Comparison of ENCODE assay signal across 2 cellular contexts in the genomic region with DNA sequence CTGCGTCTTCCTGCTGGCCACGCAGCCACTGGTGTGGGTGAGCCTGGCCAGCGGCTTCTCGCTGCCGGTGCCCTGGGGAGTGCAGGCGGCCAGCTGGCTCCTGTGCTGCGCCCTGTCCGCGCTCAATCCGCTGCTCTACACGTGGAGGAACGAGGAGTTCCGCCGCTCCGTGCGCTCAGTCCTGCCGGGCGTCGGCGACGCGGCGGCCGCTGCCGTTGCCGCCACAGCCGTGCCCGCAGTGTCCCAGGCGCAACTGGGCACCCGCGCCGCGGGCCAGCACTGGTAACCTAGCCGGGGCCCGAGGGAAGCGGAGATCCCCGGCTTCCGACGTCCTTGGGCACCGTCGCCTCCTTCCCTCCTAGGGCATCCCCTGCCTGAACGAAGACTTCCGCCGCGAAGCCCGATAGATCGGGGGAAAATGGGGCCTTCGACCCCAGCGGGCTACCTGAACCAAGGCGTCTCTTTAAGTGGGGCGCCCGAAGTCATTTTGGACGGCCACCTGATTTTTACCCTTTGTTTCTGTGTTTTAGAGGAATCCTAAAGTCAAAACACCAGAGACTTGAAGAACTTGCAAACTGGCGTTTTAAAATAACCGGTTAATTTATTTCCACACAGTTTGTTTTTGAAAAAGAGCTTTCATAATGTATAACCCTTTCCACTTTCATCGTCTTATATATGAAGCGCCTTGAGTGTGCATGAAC.
TF ChIP-seq lines count a peak whose summit lies in the region.

No MANE protein-coding gene starts in this region.

TF ChIP-seq in liver, 16 proteins besides CTCF, POLR2A, EP300 and RAD21:
- TF ChIP-seq HNF4G (IDR thresholded peaks at IDR 0.05): no peak
- TF ChIP-seq FOXA2 (IDR thresholded peaks at IDR 0.05): no peak
- TF ChIP-seq, protein P1, sequence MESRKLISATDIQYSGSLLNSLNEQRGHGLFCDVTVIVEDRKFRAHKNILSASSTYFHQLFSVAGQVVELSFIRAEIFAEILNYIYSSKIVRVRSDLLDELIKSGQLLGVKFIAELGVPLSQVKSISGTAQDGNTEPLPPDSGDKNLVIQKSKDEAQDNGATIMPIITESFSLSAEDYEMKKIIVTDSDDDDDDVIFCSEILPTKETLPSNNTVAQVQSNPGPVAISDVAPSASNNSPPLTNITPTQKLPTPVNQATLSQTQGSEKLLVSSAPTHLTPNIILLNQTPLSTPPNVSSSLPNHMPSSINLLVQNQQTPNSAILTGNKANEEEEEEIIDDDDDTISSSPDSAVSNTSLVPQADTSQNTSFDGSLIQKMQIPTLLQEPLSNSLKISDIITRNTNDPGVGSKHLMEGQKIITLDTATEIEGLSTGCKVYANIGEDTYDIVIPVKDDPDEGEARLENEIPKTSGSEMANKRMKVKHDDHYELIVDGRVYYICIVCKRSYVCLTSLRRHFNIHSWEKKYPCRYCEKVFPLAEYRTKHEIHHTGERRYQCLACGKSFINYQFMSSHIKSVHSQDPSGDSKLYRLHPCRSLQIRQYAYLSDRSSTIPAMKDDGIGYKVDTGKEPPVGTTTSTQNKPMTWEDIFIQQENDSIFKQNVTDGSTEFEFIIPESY (IDR thresholded peaks at IDR 0.05): no peak
- TF ChIP-seq FOXA1 (IDR thresholded peaks at IDR 0.05): no peak

TF ChIP-seq in HepG2, 621 proteins besides CTCF, POLR2A, EP300 and RAD21:
- TF ChIP-seq ZBTB42 (CRISPR knock-in tag; IDR thresholded peaks at IDR 0.05) (no peak), ZNF10 (CRISPR knock-in tag; IDR thresholded peaks at IDR 0.05; ENCODE audit: borderline replicate concordance, low read depth) (no peak), NCOR1 (IDR thresholded peaks at IDR 0.05; ENCODE audit: borderline replicate concordance, low read length) (no peak), FOXC1 (CRISPR knock-in tag; IDR thresholded peaks at IDR 0.05; ENCODE audit: borderline replicate concordance) (no peak), HNRNPL (IDR thresholded peaks at IDR 0.05; ENCODE audit: low read depth, low read length) (no peak), RBAK (CRISPR knock-in tag; IDR thresholded peaks at IDR 0.05) (no peak), ZNF136 (CRISPR knock-in tag; IDR thresholded peaks at IDR 0.05; ENCODE audit: low read depth) (no peak), ZKSCAN5 (CRISPR knock-in tag; IDR thresholded peaks at IDR 0.05) (no peak), ZIK1 (CRISPR knock-in tag; IDR thresholded peaks at IDR 0.05; ENCODE audit: borderline replicate concordance, low read depth) (no peak), ZFP36L2 (CRISPR knock-in tag; IDR thresholded peaks at IDR 0.05) (no peak)
- TF ChIP-seq, protein P2, sequence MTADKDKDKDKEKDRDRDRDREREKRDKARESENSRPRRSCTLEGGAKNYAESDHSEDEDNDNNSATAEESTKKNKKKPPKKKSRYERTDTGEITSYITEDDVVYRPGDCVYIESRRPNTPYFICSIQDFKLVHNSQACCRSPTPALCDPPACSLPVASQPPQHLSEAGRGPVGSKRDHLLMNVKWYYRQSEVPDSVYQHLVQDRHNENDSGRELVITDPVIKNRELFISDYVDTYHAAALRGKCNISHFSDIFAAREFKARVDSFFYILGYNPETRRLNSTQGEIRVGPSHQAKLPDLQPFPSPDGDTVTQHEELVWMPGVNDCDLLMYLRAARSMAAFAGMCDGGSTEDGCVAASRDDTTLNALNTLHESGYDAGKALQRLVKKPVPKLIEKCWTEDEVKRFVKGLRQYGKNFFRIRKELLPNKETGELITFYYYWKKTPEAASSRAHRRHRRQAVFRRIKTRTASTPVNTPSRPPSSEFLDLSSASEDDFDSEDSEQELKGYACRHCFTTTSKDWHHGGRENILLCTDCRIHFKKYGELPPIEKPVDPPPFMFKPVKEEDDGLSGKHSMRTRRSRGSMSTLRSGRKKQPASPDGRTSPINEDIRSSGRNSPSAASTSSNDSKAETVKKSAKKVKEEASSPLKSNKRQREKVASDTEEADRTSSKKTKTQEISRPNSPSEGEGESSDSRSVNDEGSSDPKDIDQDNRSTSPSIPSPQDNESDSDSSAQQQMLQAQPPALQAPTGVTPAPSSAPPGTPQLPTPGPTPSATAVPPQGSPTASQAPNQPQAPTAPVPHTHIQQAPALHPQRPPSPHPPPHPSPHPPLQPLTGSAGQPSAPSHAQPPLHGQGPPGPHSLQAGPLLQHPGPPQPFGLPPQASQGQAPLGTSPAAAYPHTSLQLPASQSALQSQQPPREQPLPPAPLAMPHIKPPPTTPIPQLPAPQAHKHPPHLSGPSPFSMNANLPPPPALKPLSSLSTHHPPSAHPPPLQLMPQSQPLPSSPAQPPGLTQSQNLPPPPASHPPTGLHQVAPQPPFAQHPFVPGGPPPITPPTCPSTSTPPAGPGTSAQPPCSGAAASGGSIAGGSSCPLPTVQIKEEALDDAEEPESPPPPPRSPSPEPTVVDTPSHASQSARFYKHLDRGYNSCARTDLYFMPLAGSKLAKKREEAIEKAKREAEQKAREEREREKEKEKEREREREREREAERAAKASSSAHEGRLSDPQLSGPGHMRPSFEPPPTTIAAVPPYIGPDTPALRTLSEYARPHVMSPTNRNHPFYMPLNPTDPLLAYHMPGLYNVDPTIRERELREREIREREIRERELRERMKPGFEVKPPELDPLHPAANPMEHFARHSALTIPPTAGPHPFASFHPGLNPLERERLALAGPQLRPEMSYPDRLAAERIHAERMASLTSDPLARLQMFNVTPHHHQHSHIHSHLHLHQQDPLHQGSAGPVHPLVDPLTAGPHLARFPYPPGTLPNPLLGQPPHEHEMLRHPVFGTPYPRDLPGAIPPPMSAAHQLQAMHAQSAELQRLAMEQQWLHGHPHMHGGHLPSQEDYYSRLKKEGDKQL (CRISPR knock-in tag; IDR thresholded peaks at IDR 0.05; ENCODE audit: low read depth): no peak
- TF ChIP-seq, protein P3, sequence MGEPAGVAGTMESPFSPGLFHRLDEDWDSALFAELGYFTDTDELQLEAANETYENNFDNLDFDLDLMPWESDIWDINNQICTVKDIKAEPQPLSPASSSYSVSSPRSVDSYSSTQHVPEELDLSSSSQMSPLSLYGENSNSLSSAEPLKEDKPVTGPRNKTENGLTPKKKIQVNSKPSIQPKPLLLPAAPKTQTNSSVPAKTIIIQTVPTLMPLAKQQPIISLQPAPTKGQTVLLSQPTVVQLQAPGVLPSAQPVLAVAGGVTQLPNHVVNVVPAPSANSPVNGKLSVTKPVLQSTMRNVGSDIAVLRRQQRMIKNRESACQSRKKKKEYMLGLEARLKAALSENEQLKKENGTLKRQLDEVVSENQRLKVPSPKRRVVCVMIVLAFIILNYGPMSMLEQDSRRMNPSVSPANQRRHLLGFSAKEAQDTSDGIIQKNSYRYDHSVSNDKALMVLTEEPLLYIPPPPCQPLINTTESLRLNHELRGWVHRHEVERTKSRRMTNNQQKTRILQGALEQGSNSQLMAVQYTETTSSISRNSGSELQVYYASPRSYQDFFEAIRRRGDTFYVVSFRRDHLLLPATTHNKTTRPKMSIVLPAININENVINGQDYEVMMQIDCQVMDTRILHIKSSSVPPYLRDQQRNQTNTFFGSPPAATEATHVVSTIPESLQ (CRISPR knock-in tag; conservative IDR thresholded peaks at IDR 0.05): no peak
- TF ChIP-seq, protein P4, sequence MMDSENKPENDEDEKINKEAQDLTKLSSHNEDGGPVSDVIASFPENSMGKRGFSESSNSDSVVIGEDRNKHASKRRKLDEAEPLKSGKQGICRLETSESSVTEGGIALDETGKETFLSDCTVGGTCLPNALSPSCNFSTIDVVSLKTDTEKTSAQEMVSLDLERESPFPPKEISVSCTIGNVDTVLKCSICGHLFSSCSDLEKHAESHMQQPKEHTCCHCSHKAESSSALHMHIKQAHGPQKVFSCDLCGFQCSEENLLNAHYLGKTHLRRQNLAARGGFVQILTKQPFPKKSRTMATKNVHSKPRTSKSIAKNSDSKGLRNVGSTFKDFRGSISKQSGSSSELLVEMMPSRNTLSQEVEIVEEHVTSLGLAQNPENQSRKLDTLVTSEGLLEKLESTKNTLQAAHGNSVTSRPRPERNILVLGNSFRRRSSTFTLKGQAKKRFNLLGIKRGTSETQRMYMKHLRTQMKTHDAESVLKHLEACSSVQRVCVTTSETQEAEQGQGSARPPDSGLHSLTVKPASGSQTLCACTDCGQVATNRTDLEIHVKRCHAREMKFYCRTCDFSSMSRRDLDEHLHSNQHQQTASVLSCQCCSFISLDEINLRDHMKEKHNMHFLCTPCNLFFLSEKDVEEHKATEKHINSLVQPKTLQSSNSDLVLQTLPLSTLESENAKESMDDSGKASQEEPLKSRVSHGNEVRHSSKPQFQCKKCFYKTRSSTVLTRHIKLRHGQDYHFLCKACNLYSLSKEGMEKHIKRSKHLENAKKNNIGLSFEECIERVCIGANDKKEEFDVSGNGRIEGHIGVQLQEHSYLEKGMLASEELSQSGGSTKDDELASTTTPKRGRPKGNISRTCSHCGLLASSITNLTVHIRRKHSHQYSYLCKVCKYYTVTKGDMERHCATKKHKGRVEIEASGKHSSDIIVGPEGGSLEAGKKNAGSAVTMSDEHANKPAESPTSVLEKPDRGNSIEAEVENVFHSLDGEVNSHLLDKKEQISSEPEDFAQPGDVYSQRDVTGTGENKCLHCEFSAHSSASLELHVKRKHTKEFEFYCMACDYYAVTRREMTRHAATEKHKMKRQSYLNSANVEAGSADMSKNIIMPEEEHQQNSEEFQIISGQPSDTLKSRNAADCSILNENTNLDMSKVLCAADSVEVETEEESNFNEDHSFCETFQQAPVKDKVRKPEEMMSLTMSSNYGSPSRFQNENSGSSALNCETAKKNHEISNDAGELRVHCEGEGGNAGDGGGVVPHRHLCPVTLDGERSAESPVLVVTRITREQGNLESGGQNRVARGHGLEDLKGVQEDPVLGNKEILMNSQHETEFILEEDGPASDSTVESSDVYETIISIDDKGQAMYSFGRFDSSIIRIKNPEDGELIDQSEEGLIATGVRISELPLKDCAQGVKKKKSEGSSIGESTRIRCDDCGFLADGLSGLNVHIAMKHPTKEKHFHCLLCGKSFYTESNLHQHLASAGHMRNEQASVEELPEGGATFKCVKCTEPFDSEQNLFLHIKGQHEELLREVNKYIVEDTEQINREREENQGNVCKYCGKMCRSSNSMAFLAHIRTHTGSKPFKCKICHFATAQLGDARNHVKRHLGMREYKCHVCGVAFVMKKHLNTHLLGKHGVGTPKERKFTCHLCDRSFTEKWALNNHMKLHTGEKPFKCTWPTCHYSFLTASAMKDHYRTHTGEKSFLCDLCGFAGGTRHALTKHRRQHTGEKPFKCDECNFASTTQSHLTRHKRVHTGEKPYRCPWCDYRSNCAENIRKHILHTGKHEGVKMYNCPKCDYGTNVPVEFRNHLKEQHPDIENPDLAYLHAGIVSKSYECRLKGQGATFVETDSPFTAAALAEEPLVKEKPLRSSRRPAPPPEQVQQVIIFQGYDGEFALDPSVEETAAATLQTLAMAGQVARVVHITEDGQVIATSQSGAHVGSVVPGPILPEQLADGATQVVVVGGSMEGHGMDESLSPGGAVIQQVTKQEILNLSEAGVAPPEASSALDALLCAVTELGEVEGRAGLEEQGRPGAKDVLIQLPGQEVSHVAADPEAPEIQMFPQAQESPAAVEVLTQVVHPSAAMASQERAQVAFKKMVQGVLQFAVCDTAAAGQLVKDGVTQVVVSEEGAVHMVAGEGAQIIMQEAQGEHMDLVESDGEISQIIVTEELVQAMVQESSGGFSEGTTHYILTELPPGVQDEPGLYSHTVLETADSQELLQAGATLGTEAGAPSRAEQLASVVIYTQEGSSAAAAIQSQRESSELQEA (CRISPR knock-in tag; IDR thresholded peaks at IDR 0.05; ENCODE audit: not compliant biosample characterization): no peak
- TF ChIP-seq, protein P5, sequence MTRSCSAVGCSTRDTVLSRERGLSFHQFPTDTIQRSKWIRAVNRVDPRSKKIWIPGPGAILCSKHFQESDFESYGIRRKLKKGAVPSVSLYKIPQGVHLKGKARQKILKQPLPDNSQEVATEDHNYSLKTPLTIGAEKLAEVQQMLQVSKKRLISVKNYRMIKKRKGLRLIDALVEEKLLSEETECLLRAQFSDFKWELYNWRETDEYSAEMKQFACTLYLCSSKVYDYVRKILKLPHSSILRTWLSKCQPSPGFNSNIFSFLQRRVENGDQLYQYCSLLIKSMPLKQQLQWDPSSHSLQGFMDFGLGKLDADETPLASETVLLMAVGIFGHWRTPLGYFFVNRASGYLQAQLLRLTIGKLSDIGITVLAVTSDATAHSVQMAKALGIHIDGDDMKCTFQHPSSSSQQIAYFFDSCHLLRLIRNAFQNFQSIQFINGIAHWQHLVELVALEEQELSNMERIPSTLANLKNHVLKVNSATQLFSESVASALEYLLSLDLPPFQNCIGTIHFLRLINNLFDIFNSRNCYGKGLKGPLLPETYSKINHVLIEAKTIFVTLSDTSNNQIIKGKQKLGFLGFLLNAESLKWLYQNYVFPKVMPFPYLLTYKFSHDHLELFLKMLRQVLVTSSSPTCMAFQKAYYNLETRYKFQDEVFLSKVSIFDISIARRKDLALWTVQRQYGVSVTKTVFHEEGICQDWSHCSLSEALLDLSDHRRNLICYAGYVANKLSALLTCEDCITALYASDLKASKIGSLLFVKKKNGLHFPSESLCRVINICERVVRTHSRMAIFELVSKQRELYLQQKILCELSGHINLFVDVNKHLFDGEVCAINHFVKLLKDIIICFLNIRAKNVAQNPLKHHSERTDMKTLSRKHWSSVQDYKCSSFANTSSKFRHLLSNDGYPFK (CRISPR knock-in tag; IDR thresholded peaks at IDR 0.05; ENCODE audit: borderline replicate concordance): no peak
- TF ChIP-seq, protein P6, sequence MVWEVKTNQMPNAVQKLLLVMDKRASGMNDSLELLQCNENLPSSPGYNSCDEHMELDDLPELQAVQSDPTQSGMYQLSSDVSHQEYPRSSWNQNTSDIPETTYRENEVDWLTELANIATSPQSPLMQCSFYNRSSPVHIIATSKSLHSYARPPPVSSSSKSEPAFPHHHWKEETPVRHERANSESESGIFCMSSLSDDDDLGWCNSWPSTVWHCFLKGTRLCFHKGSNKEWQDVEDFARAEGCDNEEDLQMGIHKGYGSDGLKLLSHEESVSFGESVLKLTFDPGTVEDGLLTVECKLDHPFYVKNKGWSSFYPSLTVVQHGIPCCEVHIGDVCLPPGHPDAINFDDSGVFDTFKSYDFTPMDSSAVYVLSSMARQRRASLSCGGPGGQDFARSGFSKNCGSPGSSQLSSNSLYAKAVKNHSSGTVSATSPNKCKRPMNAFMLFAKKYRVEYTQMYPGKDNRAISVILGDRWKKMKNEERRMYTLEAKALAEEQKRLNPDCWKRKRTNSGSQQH (CRISPR knock-in tag; IDR thresholded peaks at IDR 0.05; ENCODE audit: low read depth): no peak
